8 cellular contexts compared by ENCODE assay signal in genomic region chr3:196942226-196942914, GRCh38. TPM values are rescaled to one million over a fixed set of nuclear protein-coding genes. Genes with fewer than 3 reads are reported as not detected.
DNase-seq lines count a peak whose midpoint lies in the region; ATAC-seq and TF ChIP-seq lines count a peak whose summit lies in the region.

NCBP2 (minus strand) TSS chr3:196942528; CDS start chr3:196942503, 25 bp downstream.

- H3K4me3 ChIP-seq in epithelial cell of proximal tubule (ENCODE audit: low read depth, low read length) (peak within 1 kb of the TSS; percentile 82), mucosa of rectum (ENCODE audit: low read length in 2 of 2) (peak within 1 kb of the TSS; percentile 97 to 98)

- TF ChIP-seq CTCF in epithelial cell of proximal tubule (conservative IDR thresholded peaks at IDR 0.05; ENCODE audit: low read depth, low read length): peak; percentile 62

- TF ChIP-seq EP300 in Ishikawa (IDR thresholded peaks at IDR 0.05; ENCODE audit: borderline replicate concordance): peak; percentile 35; the same call in 1 of the 2 replicates

- H3K9me3 ChIP-seq in mucosa of rectum (ENCODE audit: control insufficient read depth in 2 of 2, low read length in 2 of 2): no peaks in the 10 kb centered on the region

- H3K36me3 ChIP-seq in mucosa of rectum (ENCODE audit: control insufficient read depth in 2 of 2, insufficient read depth in 2 of 2, low read length in 2 of 2): peaks cover 16 to 26% of the 10 kb centered on the region in 2 donors

- peak; percentile 60; the same call in 1 of the 2 replicates for TF ChIP-seq RAD21 in Ishikawa (IDR thresholded peaks at IDR 0.05; ENCODE audit: low read depth)

- H3K27me3 ChIP-seq in mucosa of rectum (ENCODE audit: control insufficient read depth in 2 of 2, insufficient read depth in 2 of 2, low read length in 2 of 2): no peaks in the 10 kb centered on the region

- ATAC-seq in GM21576 (IDR thresholded peaks at IDR 0.05; ENCODE audit: unreplicated experiment): peak; percentile 89

- DNase-seq in DMS53 (lab: John Stamatoyannopoulos, UW) (peak; percentile 99), OCI-M2 (lab: John Stamatoyannopoulos, UW; ENCODE audit: unreplicated experiment) (peak; percentile 61), activated T-cell treated with anti-CD3 and anti-CD28 coated beads for 48 hours (ENCODE audit: low read depth) (peak; percentile 100), epithelial cell of proximal tubule (ENCODE audit: low read depth) (peak; percentile 77)
- DNase-seq in stimulated activated CD8-positive, alpha-beta memory T cell treated with anti-CD3 and anti-CD28 coated beads, Interleukin-4, amount 100 ng/mL, for 48 hours: peak; percentile 100

- H3K4me1 ChIP-seq in mucosa of rectum (ENCODE audit: control insufficient read depth in 2 of 2, insufficient read depth in 2 of 2, low read length in 2 of 2): peaks cover 18 to 28% of the 10 kb centered on the region in 2 donors

- H3K27ac ChIP-seq in mucosa of rectum (ENCODE audit: low read depth in 2 of 2, low read length in 2 of 2): peak within 1 kb of the TSS; percentile 97 to 98

- H3K9ac ChIP-seq in mucosa of rectum (ENCODE audit: low read depth in 1 of 2, low read length in 2 of 2): peak within 1 kb of the TSS; percentile 97

TF ChIP-seq in Ishikawa, 13 proteins besides CTCF, POLR2A, EP300 and RAD21:
- TF ChIP-seq CREB1 (IDR thresholded peaks at IDR 0.05; ENCODE audit: low read depth) (peak; percentile 99), EGR1 (IDR thresholded peaks at IDR 0.05) (peak; percentile 73), TCF12 (IDR thresholded peaks at IDR 0.05; ENCODE audit: low read depth) (peak; percentile 84), TAF1 (IDR thresholded peaks at IDR 0.05; ENCODE audit: low read depth) (peak; percentile 97), MAX (IDR thresholded peaks at IDR 0.05) (peak; percentile 99), NFIC (IDR thresholded peaks at IDR 0.05) (peak; percentile 86), ZBTB7A (IDR thresholded peaks at IDR 0.05; ENCODE audit: low read depth) (no peak), USF1 (IDR thresholded peaks at IDR 0.05) (peak; percentile 63), FOXM1 (IDR thresholded peaks at IDR 0.05; ENCODE audit: borderline replicate concordance, low read depth) (peak; percentile 71; the same call in 1 of the 2 replicates), YY1 (IDR thresholded peaks at IDR 0.05; ENCODE audit: low read depth) (peak; percentile 85), CEBPB (IDR thresholded peaks at IDR 0.05) (peak; percentile 12; the same call in 1 of the 2 replicates), TEAD4 (IDR thresholded peaks at IDR 0.05) (peak; percentile 60)
- TF ChIP-seq, protein P1, sequence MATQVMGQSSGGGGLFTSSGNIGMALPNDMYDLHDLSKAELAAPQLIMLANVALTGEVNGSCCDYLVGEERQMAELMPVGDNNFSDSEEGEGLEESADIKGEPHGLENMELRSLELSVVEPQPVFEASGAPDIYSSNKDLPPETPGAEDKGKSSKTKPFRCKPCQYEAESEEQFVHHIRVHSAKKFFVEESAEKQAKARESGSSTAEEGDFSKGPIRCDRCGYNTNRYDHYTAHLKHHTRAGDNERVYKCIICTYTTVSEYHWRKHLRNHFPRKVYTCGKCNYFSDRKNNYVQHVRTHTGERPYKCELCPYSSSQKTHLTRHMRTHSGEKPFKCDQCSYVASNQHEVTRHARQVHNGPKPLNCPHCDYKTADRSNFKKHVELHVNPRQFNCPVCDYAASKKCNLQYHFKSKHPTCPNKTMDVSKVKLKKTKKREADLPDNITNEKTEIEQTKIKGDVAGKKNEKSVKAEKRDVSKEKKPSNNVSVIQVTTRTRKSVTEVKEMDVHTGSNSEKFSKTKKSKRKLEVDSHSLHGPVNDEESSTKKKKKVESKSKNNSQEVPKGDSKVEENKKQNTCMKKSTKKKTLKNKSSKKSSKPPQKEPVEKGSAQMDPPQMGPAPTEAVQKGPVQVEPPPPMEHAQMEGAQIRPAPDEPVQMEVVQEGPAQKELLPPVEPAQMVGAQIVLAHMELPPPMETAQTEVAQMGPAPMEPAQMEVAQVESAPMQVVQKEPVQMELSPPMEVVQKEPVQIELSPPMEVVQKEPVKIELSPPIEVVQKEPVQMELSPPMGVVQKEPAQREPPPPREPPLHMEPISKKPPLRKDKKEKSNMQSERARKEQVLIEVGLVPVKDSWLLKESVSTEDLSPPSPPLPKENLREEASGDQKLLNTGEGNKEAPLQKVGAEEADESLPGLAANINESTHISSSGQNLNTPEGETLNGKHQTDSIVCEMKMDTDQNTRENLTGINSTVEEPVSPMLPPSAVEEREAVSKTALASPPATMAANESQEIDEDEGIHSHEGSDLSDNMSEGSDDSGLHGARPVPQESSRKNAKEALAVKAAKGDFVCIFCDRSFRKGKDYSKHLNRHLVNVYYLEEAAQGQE (IDR thresholded peaks at IDR 0.05; ENCODE audit: low read depth): peak; percentile 37; the same call in 1 of the 2 replicates

RNA-seq across cellular contexts. Expression of gene NCBP2, which starts in this region (rescaled TPM):
- 49.4 and 51.1 TPM in 2 replicates for total RNA-seq in epithelial cell of proximal tubule

Comparison
In these comparisons a context has a peak if more than half of its experiments do, and no peak if none do; other contexts are left out.
1. Peak in every context shown above with its lines: DNase-seq, ATAC-seq, H3K4me3 ChIP-seq and H3K27ac ChIP-seq.